Comparison of ENCODE assay signal across 20 cellular contexts in genomic region chr14:68712703-68713370, GRCh38.
DNase-seq lines count a peak whose midpoint lies in the region; ATAC-seq, FAIRE-seq and TF ChIP-seq lines count a peak whose summit lies in the region.
"Had no signal": no experiment of that assay in that cellular context is flagged by ENCODE, and none has a peak within 500 bp of the region (broad histone marks: within the 10 kb centered on the region; RNA-seq: fewer than 3 reads in every experiment).

No MANE protein-coding gene starts in this region.

- no peaks in the 10 kb centered on the region for H3K27me3 Mint-ChIP-seq in astrocyte (ENCODE audit: low read depth, unreplicated experiment)
- H3K27me3 Mint-ChIP-seq in neural crest cell (ENCODE audit: low read depth): no peaks in the 10 kb centered on the region
- no peaks in the 10 kb centered on the region for H3K27me3 Mint-ChIP-seq in activated T-helper 2 cell treated with anti-CD3 and anti-CD28 coated beads, Interferon-gamma antibody, Interleukin-2, Interleukin-4, amounts not matched to agents 10 μg/mL and 5 μg/mL and 100 μg/mL, durations not matched to agents 14 hours and 24 hours and 36 hours (ENCODE audit: low read depth)

- intact Hi-C loops in activated T-helper 2 cell treated with anti-CD3 and anti-CD28 coated beads, Interferon-gamma antibody, Interleukin-2, Interleukin-4, amounts not matched to agents 10 μg/mL and 5 μg/mL and 100 μg/mL, durations not matched to agents 14 hours and 24 hours and 36 hours (cut with micrococcal nuclease): no loop called here

- no peak overlapping the region for H3K4me2 ChIP-seq in astrocyte (ENCODE audit: low read length)

- DNase-seq in activated naive CD4-positive, alpha-beta T cell treated with anti-CD3 and anti-CD28 coated beads, Interleukin-2, amount 50 U/mL, for 72 hours (ENCODE audit: low spot score in 2 of 2): no peak
- DNase-seq in activated naive CD4-positive, alpha-beta T cell (lab: John Stamatoyannopoulos, UW): no peak
- no peak for DNase-seq in astrocyte (ENCODE audit: low read depth)
- DNase-seq in neural crest cell (ENCODE audit: low read depth, low spot score): no peak
- no peak for DNase-seq in NCI-H226
- no peak for DNase-seq in activated T-helper 2 cell treated with anti-CD3 and anti-CD28 coated beads, Interferon-gamma antibody, Interleukin-2, Interleukin-4, amounts not matched to agents 10 μg/mL and 5 μg/mL and 100 μg/mL, durations not matched to agents 14 hours and 24 hours and 36 hours (ENCODE audit: low spot score)
- no peak for DNase-seq in NCI-H748 treated with DMSO at 0.1 percent for 48 hours (lab: John Stamatoyannopoulos, UW)
- DNase-seq: activated CD4-positive, alpha-beta T cell treated with anti-CD3 and anti-CD28 coated beads, Interleukin-2, amount 50 U/mL, for 48 hours; activated T-cell treated with anti-CD3 and anti-CD28 coated beads, Interleukin-2, amount 50 U/mL, for 4 hours; DMS153; kidney glomerular epithelial cell; NCI-H1105 treated with DMSO at 0.1 percent for 48 hours; NCI-H2107; NCI-H524 had no signal

- no peak overlapping the region for H3K4me3 Mint-ChIP-seq in astrocyte (ENCODE audit: unreplicated experiment)
- H3K4me3 Mint-ChIP-seq in neural crest cell: no peak overlapping the region
- H3K4me3 Mint-ChIP-seq in activated T-helper 2 cell treated with anti-CD3 and anti-CD28 coated beads, Interferon-gamma antibody, Interleukin-2, Interleukin-4, amounts not matched to agents 10 μg/mL and 5 μg/mL and 100 μg/mL, durations not matched to agents 14 hours and 24 hours and 36 hours (ENCODE audit: low read depth): no peak overlapping the region
- H3K4me3 Mint-ChIP-seq: activated T-cell treated with anti-CD3 and anti-CD28 coated beads, Interleukin-2, amount 50 U/mL, for 4 hours had no signal

- H4K20me1 ChIP-seq in astrocyte (ENCODE audit: insufficient read depth, low read length): no peaks in the 10 kb centered on the region

- no peak for ATAC-seq in activated naive CD4-positive, alpha-beta T cell treated with anti-CD3 and anti-CD28 coated beads, Interleukin-2, amount 50 U/mL, for 72 hours

- H3K27ac ChIP-seq in astrocyte (ENCODE audit: low read depth, low read length): no peak overlapping the region
- H3K27ac ChIP-seq: C4-2B, right atrium auricular region had no signal

- H2AFZ ChIP-seq in astrocyte (ENCODE audit: low read depth, low read length): no peak overlapping the region

- no peak overlapping the region for H3K4me3 ChIP-seq in astrocyte (ENCODE audit: insufficient read depth, low read depth, low read length)
- H3K4me3 ChIP-seq: lung, right atrium auricular region had no signal

- no peaks in the 10 kb centered on the region for H3K36me3 ChIP-seq in astrocyte (ENCODE audit: insufficient read depth, low read length)
- H3K36me3 ChIP-seq: right atrium auricular region had no signal

- H3K4me1 Mint-ChIP-seq in astrocyte (ENCODE audit: low read depth, unreplicated experiment): peaks cover 7% of the 10 kb centered on the region
- peaks cover 9% of the 10 kb centered on the region for H3K4me1 Mint-ChIP-seq in neural crest cell
- H3K4me1 Mint-ChIP-seq in activated T-helper 2 cell treated with anti-CD3 and anti-CD28 coated beads, Interferon-gamma antibody, Interleukin-2, Interleukin-4, amounts not matched to agents 10 μg/mL and 5 μg/mL and 100 μg/mL, durations not matched to agents 14 hours and 24 hours and 36 hours (ENCODE audit: low read depth): peaks cover 28% of the 10 kb centered on the region

- no peak for FAIRE-seq in astrocyte (lab: Jason Lieb, UNC)
- FAIRE-seq: G401.6, H54, RCC 7860 had no signal

- TF ChIP-seq CTCF in astrocyte (IDR thresholded peaks at IDR 0.05; ENCODE audit: insufficient read depth, low read depth, low read length): no peak
- no peak for TF ChIP-seq CTCF in neural crest cell (conservative IDR thresholded peaks at IDR 0.05)

- no peaks in the 10 kb centered on the region for H3K4me1 ChIP-seq in astrocyte (ENCODE audit: insufficient read depth, low read length)

- no peak overlapping the region for H3K9ac ChIP-seq in astrocyte (ENCODE audit: low read length)

- no peaks in the 10 kb centered on the region for H3K79me2 ChIP-seq in astrocyte (ENCODE audit: insufficient read depth, low read length)

- no peaks in the 10 kb centered on the region for H3K36me3 Mint-ChIP-seq in activated naive CD4-positive, alpha-beta T cell treated with anti-CD3 and anti-CD28 coated beads, Interleukin-2, amount 50 U/mL, for 72 hours
- peaks cover 2% of the 10 kb centered on the region for H3K36me3 Mint-ChIP-seq in astrocyte (ENCODE audit: low read depth, unreplicated experiment)
- no peaks in the 10 kb centered on the region for H3K36me3 Mint-ChIP-seq in neural crest cell (ENCODE audit: low read depth)
- no peaks in the 10 kb centered on the region for H3K36me3 Mint-ChIP-seq in activated T-helper 2 cell treated with anti-CD3 and anti-CD28 coated beads, Interferon-gamma antibody, Interleukin-2, Interleukin-4, amounts not matched to agents 10 μg/mL and 5 μg/mL and 100 μg/mL, durations not matched to agents 14 hours and 24 hours and 36 hours (ENCODE audit: low read depth)

- H3K9me3 ChIP-seq in astrocyte (ENCODE audit: insufficient read depth, low read depth, low read length): no peaks in the 10 kb centered on the region
- H3K9me3 ChIP-seq: right atrium auricular region had no signal

- H3K9me3 Mint-ChIP-seq in activated naive CD4-positive, alpha-beta T cell treated with anti-CD3 and anti-CD28 coated beads, Interleukin-2, amount 50 U/mL, for 72 hours: no peaks in the 10 kb centered on the region
- H3K9me3 Mint-ChIP-seq in astrocyte (ENCODE audit: unreplicated experiment) (no peaks in the 10 kb centered on the region), neural crest cell (no peaks in the 10 kb centered on the region)
- H3K9me3 Mint-ChIP-seq in activated T-helper 2 cell treated with anti-CD3 and anti-CD28 coated beads, Interferon-gamma antibody, Interleukin-2, Interleukin-4, amounts not matched to agents 10 μg/mL and 5 μg/mL and 100 μg/mL, durations not matched to agents 14 hours and 24 hours and 36 hours: no peaks in the 10 kb centered on the region
- H3K9me3 Mint-ChIP-seq: activated T-cell treated with anti-CD3 and anti-CD28 coated beads, Interleukin-2, amount 50 U/mL, for 4 hours had no signal

- peak overlapping the region; percentile 3 to 16 for H3K27ac Mint-ChIP-seq in activated naive CD4-positive, alpha-beta T cell treated with anti-CD3 and anti-CD28 coated beads, Interleukin-2, amount 50 U/mL, for 72 hours
- peak overlapping the region; percentile 50 for H3K27ac Mint-ChIP-seq in astrocyte (ENCODE audit: unreplicated experiment)
- peak overlapping the region; percentile 81 for H3K27ac Mint-ChIP-seq in neural crest cell (ENCODE audit: unreplicated experiment)
- H3K27ac Mint-ChIP-seq in activated T-helper 2 cell treated with anti-CD3 and anti-CD28 coated beads, Interferon-gamma antibody, Interleukin-2, Interleukin-4, amounts not matched to agents 10 μg/mL and 5 μg/mL and 100 μg/mL, durations not matched to agents 14 hours and 24 hours and 36 hours: no peak overlapping the region

- no peaks in the 10 kb centered on the region for H3K27me3 ChIP-seq in astrocyte (ENCODE audit: insufficient read depth, low read length)
- H3K27me3 ChIP-seq: right atrium auricular region had no signal
